18 cellular contexts compared by ENCODE assay signal in the genomic region with DNA sequence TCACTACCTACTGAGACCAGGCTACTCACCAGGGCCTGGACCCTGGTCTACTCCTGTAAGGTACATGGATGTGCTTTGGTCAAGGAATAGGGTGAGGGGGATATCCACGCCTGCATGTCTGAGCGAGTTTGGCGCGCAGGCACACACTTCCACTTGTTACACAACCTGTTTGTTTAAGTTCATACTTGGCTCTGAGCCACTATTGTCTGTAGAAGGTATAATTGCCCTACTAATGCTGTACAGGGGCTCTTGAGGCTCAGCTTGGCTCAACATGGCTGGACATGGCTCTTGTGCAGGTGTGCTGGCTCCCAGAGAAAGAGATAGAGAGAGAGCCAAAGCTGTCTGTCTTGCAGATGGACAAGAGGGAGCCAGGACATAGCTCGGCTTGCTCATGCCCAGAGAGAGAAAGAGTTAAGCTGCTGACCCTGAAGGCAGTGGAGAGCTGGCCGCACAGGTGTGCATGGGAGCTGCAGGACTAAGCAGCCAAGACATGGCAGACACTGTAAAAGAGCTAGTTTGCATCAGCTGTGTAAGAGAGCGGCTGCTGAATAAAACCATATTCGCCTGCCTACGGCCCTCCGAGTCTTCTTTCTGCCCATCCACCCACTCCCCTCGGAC. TPM values are rescaled to one million over a fixed set of nuclear protein-coding genes. Genes with fewer than 3 reads are reported as not detected.
DNase-seq lines count a peak whose midpoint lies in the region; ATAC-seq, FAIRE-seq and TF ChIP-seq lines count a peak whose summit lies in the region.
"Had no signal": no experiment of that assay in that cellular context is flagged by ENCODE, and none has a peak within 500 bp of the region (broad histone marks: within the 10 kb centered on the region; RNA-seq: fewer than 3 reads in every experiment).

No MANE protein-coding gene starts in this region.

- no peak overlapping the region for H4K5ac ChIP-seq in H1 (ENCODE audit: insufficient read length, low read depth, low read length)

- TF ChIP-seq RAD21 in H1 (IDR thresholded peaks at IDR 0.05 in 1 of 2, conservative IDR thresholded peaks at IDR 0.05 in 1 of 2; ENCODE audit: low read depth in 2 of 2, low read length in 2 of 2), result no peak

- ATAC-seq in right cardiac atrium, result no peak
- ATAC-seq: WTC11 had no signal

- H3K79me1 ChIP-seq in H1 (ENCODE audit: low read depth, low read length), result no peaks in the 10 kb centered on the region

- H2BK5ac ChIP-seq in H1 (ENCODE audit: low read depth, low read length), result no peak overlapping the region

- H3K27me3 ChIP-seq in H1 (replicated peaks in 1 of 4; ENCODE audit: control insufficient read depth in 3 of 4, extremely low read depth in 1 of 4, insufficient read depth in 3 of 4, low read length in 3 of 4) (no peaks in the 10 kb centered on the region), right cardiac atrium (ENCODE audit: control insufficient read depth, insufficient read depth) (peaks cover 2% of the 10 kb centered on the region), ovary (no peaks in the 10 kb centered on the region)

- POLR2A ChIA-PET in H1 (lab: Charles Lee; ENCODE audit: partially characterized antibody), result interaction anchor here (0.6 to 1.6 kb wide), 3 partner anchors 10 to 30 kb away, joined by 3 to 4 read pairs (median 3); no protein-coding TSS in a partner anchor

- no peak overlapping the region for H2AK5ac ChIP-seq in H1 (ENCODE audit: low read depth, low read length)

- H3K18ac ChIP-seq in H1 (ENCODE audit: extremely low read depth, low read length), result no peak overlapping the region

- no peak overlapping the region for H4K8ac ChIP-seq in H1 (ENCODE audit: extremely low read depth, insufficient read depth, low read length)

- CTCF ChIA-PET in H1 (lab: Charles Lee; ENCODE audit: partially characterized antibody), result interaction anchor here (1.6 to 3.9 kb wide), 2 partner anchors 9 to 34 kb away, joined by 3 to 35 read pairs; no protein-coding TSS in a partner anchor

- H3K56ac ChIP-seq in H1 (replicated peaks; ENCODE audit: insufficient read length, low read depth, low read length), result no peak overlapping the region

- H3K9me3 ChIP-seq in H1 (ENCODE audit: insufficient read depth in 2 of 2, low read depth in 1 of 2, low read length in 1 of 2), result peaks cover 0 to under 1% of the 10 kb centered on the region in 2 experiments; a peak in 1 of 4 replicates
- peaks cover 3% of the 10 kb centered on the region for H3K9me3 ChIP-seq in right cardiac atrium (ENCODE audit: control insufficient read depth, low read length)
- H3K9me3 ChIP-seq in ovary, result peaks cover 0 to 4% of the 10 kb centered on the region in 2 donors

- no peak overlapping the region for H3K4ac ChIP-seq in H1 (replicated peaks; ENCODE audit: insufficient read length, low read depth, low read length)

- no peaks in the 10 kb centered on the region for H4K20me1 ChIP-seq in H1 (replicated peaks in 1 of 2; ENCODE audit: control insufficient read depth in 1 of 2, insufficient read depth in 2 of 2, low read length in 2 of 2)

- no peaks in the 10 kb centered on the region; the same call in 1 of the 2 replicates for H3K23me2 ChIP-seq in H1 (ENCODE audit: low read depth, low read length)

- no peak overlapping the region for H3K9ac ChIP-seq in H1 (replicated peaks in 1 of 4; ENCODE audit: extremely low read depth in 1 of 4, low read depth in 3 of 4, low read length in 3 of 4)
- H3K9ac ChIP-seq: KMS-11 had no signal

- no peak overlapping the region for H3K4me2 ChIP-seq in H1 (ENCODE audit: insufficient read depth in 1 of 2, low read depth in 2 of 2, low read length in 2 of 2)
- H3K4me2 ChIP-seq: KMS-11 had no signal

- H3K79me2 ChIP-seq in H1 (ENCODE audit: control insufficient read depth in 1 of 2, insufficient read depth in 2 of 2, low read length in 2 of 2), result no peaks in the 10 kb centered on the region

- TF ChIP-seq CTCF in H1 (IDR thresholded peaks at IDR 0.05; ENCODE audit: control extremely low read depth in 1 of 3, insufficient read depth in 1 of 3, low read depth in 1 of 3, low read length in 3 of 3) (no peak), ovary (IDR thresholded peaks at IDR 0.05) (no peak)

- H3K23ac ChIP-seq in H1 (ENCODE audit: insufficient read length), result no peak overlapping the region

- H2BK120ac ChIP-seq in H1 (replicated peaks; ENCODE audit: low read depth, low read length), result no peak overlapping the region

- H3K27ac ChIP-seq in H1 (ENCODE audit: low read depth, low read length) (no peak overlapping the region), right cardiac atrium (ENCODE audit: low read length) (no peak overlapping the region), ovary (no peak overlapping the region)
- H3K27ac ChIP-seq: HL-60, KMS-11 had no signal

- no peak for TF ChIP-seq POLR2A in H1 (IDR thresholded peaks at IDR 0.05; ENCODE audit: control extremely low read depth in 1 of 2, low read depth in 2 of 2, low read length in 2 of 2)
- TF ChIP-seq POLR2A in ovary (IDR thresholded peaks at IDR 0.05), result no peak

- H3K36me3 ChIP-seq in H1 (ENCODE audit: control insufficient read depth in 2 of 4, insufficient read depth in 4 of 4, low read length in 3 of 4), result no peaks in the 10 kb centered on the region
- no peaks in the 10 kb centered on the region for H3K36me3 ChIP-seq in ovary

- DNase-seq in NCI-H2196 (lab: John Stamatoyannopoulos, UW; ENCODE audit: unreplicated experiment) (peak; percentile 25), NCI-H2196 treated with DMSO at 0.1 percent for 48 hours (lab: John Stamatoyannopoulos, UW; ENCODE audit: unreplicated experiment) (no peak), NCI-H510A treated with DMSO at 0.1 percent for 48 hours (lab: John Stamatoyannopoulos, UW) (peak; percentile 99), H1 (ENCODE audit: low read depth in 1 of 2, low spot score in 2 of 2) (no peak), right cardiac atrium (no peak), ovary (no peak)
- no peak for DNase-seq in stimulated activated CD4-positive, alpha-beta T cell treated with anti-CD3 and anti-CD28 coated beads, Interleukin-2, amount 100 ng/mL, for 24 hours
- DNase-seq in activated T-cell treated with anti-CD3 and anti-CD28 coated beads, Interleukin-2, amount 50 U/mL, for 48 hours, result no peak
- DNase-seq: activated effector memory CD4-positive, alpha-beta T cell treated with anti-CD3 and anti-CD28 coated beads, Interleukin-2, amount 50 U/mL, for 16 hours; CD4-positive, CD25-positive, alpha-beta regulatory T cell; cerebellar nuclear complex; endodermal cell; Right ventricle myocardium superior; stimulated activated naive CD4-positive, alpha-beta T cell treated with Interleukin-2 at 50 U/mL for 16 hours; T-helper 1 cell had no signal

- peak overlapping the region; percentile 20; the same call in 1 of the 2 replicates for H2AFZ ChIP-seq in H1 (ENCODE audit: low read length)

- intact Hi-C loops in right cardiac atrium (cut with DNase I) (no loop called here), ovary (cut with DNase I) (no loop called here)

- no peak for TF ChIP-seq EP300 in H1 (IDR thresholded peaks at IDR 0.05; ENCODE audit: borderline replicate concordance in 1 of 2, low read depth in 2 of 2, low read length in 2 of 2)
- no peak for TF ChIP-seq EP300 in ovary (IDR thresholded peaks at IDR 0.05)

- FAIRE-seq in H1 (lab: Jason Lieb, UNC), result no peak

- 88% methylated on average over 11 of the region's 11 CpGs; no CpG with 5 or more reads in 1 of the 2 experiments for WGBS in H1 (ENCODE audit: extremely low coverage in 1 of 2, insufficient coverage in 1 of 2, insufficient read length in 1 of 2, insufficient replicate concordance in 2 of 2, low coverage in 1 of 2, low lambda C conversion rate in 2 of 2, missing lambda C conversion rate in 1 of 2), 2 experiments
- 78% methylated on average over 11 of the region's 11 CpGs for WGBS in right cardiac atrium
- WGBS in ovary, 3 donors, result 79 to 88% (median 87%) methylated on average over 11 of the region's 11 CpGs

- no peak overlapping the region for H3K4me3 ChIP-seq in H1 (ENCODE audit: extremely low read depth in 1 of 4, insufficient read depth in 2 of 4, low read depth in 3 of 4, low read length in 4 of 4)
- no peak overlapping the region for H3K4me3 ChIP-seq in right cardiac atrium (ENCODE audit: low read length)
- H3K4me3 ChIP-seq in ovary, result no peak overlapping the region

- H2BK15ac ChIP-seq in H1 (ENCODE audit: low read length), result no peak overlapping the region

- H4K91ac ChIP-seq in H1 (replicated peaks; ENCODE audit: insufficient read length, low read length), result no peak overlapping the region

- H3K4me1 ChIP-seq in H1 (replicated peaks in 1 of 4; ENCODE audit: control insufficient read depth in 3 of 4, insufficient read depth in 4 of 4, low read length in 3 of 4) (no peaks in the 10 kb centered on the region), right cardiac atrium (ENCODE audit: control insufficient read depth, insufficient read depth, low read length) (no peaks in the 10 kb centered on the region), ovary (ENCODE audit: insufficient read depth) (no peaks in the 10 kb centered on the region)

- no peak overlapping the region for H2BK12ac ChIP-seq in H1 (ENCODE audit: low read depth, low read length)

- no peak overlapping the region for H3K14ac ChIP-seq in H1 (ENCODE audit: insufficient read length)

- H2BK20ac ChIP-seq in H1 (ENCODE audit: low read length), result no peak overlapping the region

TF ChIP-seq in H1, 55 proteins besides CTCF, POLR2A, EP300 and RAD21 (continues in another document):
- no peak for TF ChIP-seq SIRT6 (IDR thresholded peaks at IDR 0.05; ENCODE audit: low read length)
- no peak for TF ChIP-seq HDAC6 (IDR thresholded peaks at IDR 0.05; ENCODE audit: low read depth, low read length)
- TF ChIP-seq, protein P1, sequence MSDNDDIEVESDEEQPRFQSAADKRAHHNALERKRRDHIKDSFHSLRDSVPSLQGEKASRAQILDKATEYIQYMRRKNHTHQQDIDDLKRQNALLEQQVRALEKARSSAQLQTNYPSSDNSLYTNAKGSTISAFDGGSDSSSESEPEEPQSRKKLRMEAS (IDR thresholded peaks at IDR 0.05), result no peak
- no peak for TF ChIP-seq HDAC2 (IDR thresholded peaks at IDR 0.05; ENCODE audit: borderline replicate concordance in 1 of 2, low read depth in 2 of 2, low read length in 2 of 2)
- TF ChIP-seq POU5F1 (IDR thresholded peaks at IDR 0.05; ENCODE audit: low read depth, low read length), result no peak
- TF ChIP-seq CREB1 (IDR thresholded peaks at IDR 0.05), result no peak
- no peak for TF ChIP-seq TBP (IDR thresholded peaks at IDR 0.05; ENCODE audit: low read depth, low read length)

RNA-seq across cellular contexts. Expression of a gene that starts 35.2 kb away (rescaled TPM):
- total RNA-seq in H1 (2021; fragmentation: NEBNext Ultra II Directional; extraction: Animal tissue kit (Norgen Biotek cat#: 25700)), result 2.1 and 4.7 TPM in 2 replicates
- 1.3 TPM in 2 replicates for polyA plus RNA-seq in H1 (2011; rRNA removed)
- polyA plus RNA-seq in H1 (2011; cell fraction: cytosol; rRNA removed), result 2.0 TPM
- polyA plus RNA-seq in H1 (2011; cell fraction: nucleus; rRNA removed), result 1.5 TPM
- polyA plus RNA-seq in H1 (2012, experiment 1 of 2), result 0.80 to 1.2 TPM (median 0.91 TPM) in 4 replicates
- 2.6 TPM for polyA plus RNA-seq in H1 (2012, experiment 2 of 2)
- 1.6 TPM for polyA plus RNA-seq in H1 (2013, experiment 1 of 2)
- 1.9 TPM for polyA plus RNA-seq in H1 (2013, experiment 2 of 2)
- polyA minus RNA-seq in H1 (2011; rRNA and poly(A)+ RNA removed), result 0.17 and 0.47 TPM in 2 replicates
- 4.1 TPM for polyA minus RNA-seq in H1 (2011; cell fraction: cytosol; rRNA and poly(A)+ RNA removed)
- polyA minus RNA-seq in H1 (2011; cell fraction: nucleus; rRNA and poly(A)+ RNA removed), result 6.3 TPM
- total RNA-seq in right cardiac atrium, result 10 to 100 TPM in 1 of 4 donors, 1 to 10 TPM in 3; 2.1 to 14.0 (median 3.4) TPM
- polyA plus RNA-seq in right cardiac atrium, result 1.7 TPM
- total RNA-seq in ovary, result 1 to 10 TPM in 2 of 7 donors, under 1 TPM in 2, not detected in 3; 0.30 to 4.3 (median 2.4) TPM
- polyA plus RNA-seq in ovary, result under 1 TPM; 0.18 to 0.23 TPM
- total RNA-seq: CD4-positive, CD25-positive, alpha-beta regulatory T cell had no signal
- polyA plus RNA-seq: CD4-positive, CD25-positive, alpha-beta regulatory T cell had no signal

Comparison
In these comparisons a context has a peak if more than half of its experiments do, and no peak if none do; other contexts are left out.
1. DNase-seq: peak in NCI-H2196 (single experiment) and NCI-H510A treated with DMSO at 0.1 percent for 48 hours (single experiment); none in NCI-H2196 treated with DMSO at 0.1 percent for 48 hours (single experiment), H1 (0 of 2), stimulated activated CD4-positive, alpha-beta T cell treated with anti-CD3 and anti-CD28 coated beads, Interleukin-2, amount 100 ng/mL, for 24 hours (0 of 2), right cardiac atrium (0 of 3), ovary (0 of 5) and activated T-cell treated with anti-CD3 and anti-CD28 coated beads, Interleukin-2, amount 50 U/mL, for 48 hours (0 of 2).